Comparison of ENCODE assay signal across 12 cellular contexts in genomic region chr7:5670173-5670933, GRCh38.
DNase-seq lines count a peak whose midpoint lies in the region; ATAC-seq and TF ChIP-seq lines count a peak whose summit lies in the region.
"Had no signal": no experiment of that assay in that cellular context is flagged by ENCODE, and none has a peak within 500 bp of the region (broad histone marks: within the 10 kb centered on the region; RNA-seq: fewer than 3 reads in every experiment).

No MANE protein-coding gene starts in this region.

- ATAC-seq in GM18868 (IDR thresholded peaks at IDR 0.05; ENCODE audit: unreplicated experiment) (peak; percentile 57), aorta (ENCODE audit: low FRiP score) (no peak), GM18505 (IDR thresholded peaks at IDR 0.05; ENCODE audit: unreplicated experiment) (no peak)

- no peaks in the 10 kb centered on the region for H3K27me3 ChIP-seq in esophagus squamous epithelium
- no peaks in the 10 kb centered on the region for H3K27me3 ChIP-seq in sigmoid colon
- H3K27me3 ChIP-seq in aorta (ENCODE audit: control insufficient read depth in 1 of 2, insufficient read depth in 2 of 2, low read length in 1 of 2) = no peaks in the 10 kb centered on the region
- H3K27me3 ChIP-seq: cardiac muscle cell had no signal

- DNase-seq in RWPE1 (ENCODE audit: low spot score) = no peak
- DNase-seq in esophagus squamous epithelium (lab: John Stamatoyannopoulos, UW) = no peak
- DNase-seq in sigmoid colon = no peak
- no peak for DNase-seq in aorta
- DNase-seq in NCI-H510A (lab: John Stamatoyannopoulos, UW) = no peak
- DNase-seq in Calu3 = no peak
- DNase-seq: activated CD4-positive, alpha-beta T cell treated with anti-CD3 and anti-CD28 coated beads, Interleukin-2, amount 50 U/mL, for 48 hours had no signal

- no peaks in the 10 kb centered on the region for H3K27me3 Mint-ChIP-seq in Calu3 (ENCODE audit: unreplicated experiment)

- H3K4me1 Mint-ChIP-seq in Calu3 (ENCODE audit: low read depth, unreplicated experiment) = peaks cover 10% of the 10 kb centered on the region

- H3K4me3 ChIP-seq in esophagus squamous epithelium = no peak overlapping the region
- no peak overlapping the region for H3K4me3 ChIP-seq in sigmoid colon
- no peak overlapping the region for H3K4me3 ChIP-seq in aorta (ENCODE audit: low read length in 2 of 2)
- H3K4me3 ChIP-seq: cardiac muscle cell, prostate gland had no signal

- H3K4me3 Mint-ChIP-seq in Calu3 (ENCODE audit: low read depth, unreplicated experiment) = no peak overlapping the region

- intact Hi-C loops in esophagus squamous epithelium (cut with DNase I) (loop anchor here (10.0 kb wide), 1 partner anchor 176 kb away; no protein-coding TSS in a partner anchor), sigmoid colon (cut with DNase I) (no loop called here), aorta (cut with DNase I) (loop anchor here in 1 of 2 donors (10.0 kb wide), 1 partner anchor 176 kb away; no protein-coding TSS in a partner anchor), Calu3 (cut with micrococcal nuclease; ENCODE audit: unreplicated experiment) (no loop called here)

- H3K36me3 ChIP-seq in esophagus squamous epithelium = peaks cover 0 to 29% (median 0%) of the 10 kb centered on the region in 3 donors
- no peaks in the 10 kb centered on the region for H3K36me3 ChIP-seq in sigmoid colon
- H3K36me3 ChIP-seq in aorta (ENCODE audit: control insufficient read depth in 1 of 2, insufficient read depth in 2 of 2, low read length in 1 of 2) = no peaks in the 10 kb centered on the region
- H3K36me3 ChIP-seq: cardiac muscle cell, prostate gland had no signal

- TF ChIP-seq CTCF in RWPE1 (conservative IDR thresholded peaks at IDR 0.05; ENCODE audit: low read depth) (no peak), esophagus squamous epithelium (IDR thresholded peaks at IDR 0.05) (no peak), sigmoid colon (IDR thresholded peaks at IDR 0.05) (no peak), Calu3 (IDR thresholded peaks at IDR 0.05; ENCODE audit: unreplicated experiment) (no peak)

- peak overlapping the region; percentile 40 for H3K27ac ChIP-seq in RWPE1
- peak overlapping the region; percentile 52 to 83 (median 74) for H3K27ac ChIP-seq in esophagus squamous epithelium
- peak overlapping the region; percentile 67 to 99 (median 86) for H3K27ac ChIP-seq in sigmoid colon
- H3K27ac ChIP-seq in aorta (ENCODE audit: low read depth in 1 of 2, low read length in 2 of 2) = no peak overlapping the region
- H3K27ac ChIP-seq: KMS-11, prostate gland had no signal

- TF ChIP-seq EP300 in sigmoid colon (IDR thresholded peaks at IDR 0.05) = no peak

- H3K27ac Mint-ChIP-seq in Calu3 (ENCODE audit: unreplicated experiment) = no peak overlapping the region

- POLR2A ChIA-PET in RWPE1 (lab: Yijun Ruan, JAX; ENCODE audit: low non-redundant PET) = no interaction called here

- peaks cover 15 to 56% (median 24%) of the 10 kb centered on the region in 3 donors for H3K4me1 ChIP-seq in esophagus squamous epithelium
- peaks cover 0 to 85% (median 65%) of the 10 kb centered on the region in 4 donors for H3K4me1 ChIP-seq in sigmoid colon
- H3K4me1 ChIP-seq in aorta (ENCODE audit: control insufficient read depth in 1 of 2, insufficient read depth in 2 of 2, low read length in 2 of 2) = peaks cover 0 to 3% of the 10 kb centered on the region in 2 donors

- no peaks in the 10 kb centered on the region for H3K9me3 Mint-ChIP-seq in Calu3 (ENCODE audit: low read depth, unreplicated experiment)

- no TSS peak for BruUV-seq in Calu3 (replicated peaks; lab: Mats Ljungman, UMichigan)

- no peaks in the 10 kb centered on the region for H3K9me3 ChIP-seq in esophagus squamous epithelium
- H3K9me3 ChIP-seq in sigmoid colon = no peaks in the 10 kb centered on the region
- H3K9me3 ChIP-seq in aorta (ENCODE audit: control insufficient read depth, low read length) = no peaks in the 10 kb centered on the region
- H3K9me3 ChIP-seq: prostate gland had no signal

- H3K36me3 Mint-ChIP-seq in Calu3 (ENCODE audit: insufficient read depth, unreplicated experiment) = peaks cover 12% of the 10 kb centered on the region

- TF ChIP-seq POLR2A in esophagus squamous epithelium (IDR thresholded peaks at IDR 0.05) (no peak), sigmoid colon (IDR thresholded peaks at IDR 0.05) (no peak), GM18505 (IDR thresholded peaks at IDR 0.05; ENCODE audit: borderline replicate concordance, extremely low read depth, insufficient read depth, insufficient read length) (no peak)

- CTCF ChIA-PET in RWPE1 (lab: Yijun Ruan, JAX) = interaction anchor here (0.5 to 0.7 kb wide), 3 partner anchors 161 to 405 kb away, joined by 3 read pairs; no protein-coding TSS in a partner anchor
- CTCF ChIA-PET in Calu3 (lab: Charles Lee) = interaction anchor here (0.6 to 1.0 kb wide), 2 partner anchors 8 to 134 kb away, joined by 3 read pairs; no protein-coding TSS in a partner anchor

- WGBS in esophagus squamous epithelium, 2 donors = 63 to 71% methylated on average over 9 to 10 of the region's 10 CpGs
- WGBS in sigmoid colon, 2 donors = 72 to 77% methylated on average over 10 of the region's 10 CpGs
- 78 to 82% methylated on average over 10 of the region's 10 CpGs for WGBS in aorta, 2 donors

Comparison
In these comparisons a context has a peak if more than half of its experiments do, and no peak if none do; other contexts are left out.
1. H3K27ac ChIP-seq: peak in RWPE1 (single experiment), esophagus squamous epithelium (4 of 4) and sigmoid colon (4 of 4); none in aorta (0 of 2).